ENCODE assay signal across 8 cellular contexts in genomic region chr3:108552267-108553159, GRCh38. TPM values are rescaled to one million over a fixed set of nuclear protein-coding genes. Genes with fewer than 3 reads are reported as not detected.
DNase-seq lines count a peak whose midpoint lies in the region; ATAC-seq, FAIRE-seq and TF ChIP-seq lines count a peak whose summit lies in the region.

No MANE protein-coding gene starts in this region.

- intact Hi-C loops in PC-3 (cut with micrococcal nuclease) = loop anchor here (1.0 to 10.0 kb wide), 5 partner anchors 63 to 1318 kb away; no protein-coding TSS in a partner anchor

- no peaks in the 10 kb centered on the region for H3K9me3 Mint-ChIP-seq in effector memory CD8-positive, alpha-beta T cell

- TF ChIP-seq RAD21 in A549 (conservative IDR thresholded peaks at IDR 0.05 in 1 of 2, IDR thresholded peaks at IDR 0.05 in 1 of 2) = peak; percentile 55 to 69
- TF ChIP-seq RAD21 in Ishikawa (IDR thresholded peaks at IDR 0.05; ENCODE audit: low read depth) = peak; percentile 42

- peaks cover 7% of the 10 kb centered on the region in 2 donors for H3K4me1 Mint-ChIP-seq in effector memory CD8-positive, alpha-beta T cell (ENCODE audit: low read depth in 2 of 2)

- TF ChIP-seq EP300 in A549 (IDR thresholded peaks at IDR 0.05) = no peak
- TF ChIP-seq EP300 in Ishikawa (IDR thresholded peaks at IDR 0.05; ENCODE audit: borderline replicate concordance) = no peak

- POLR2A ChIA-PET in A549 (lab: Yijun Ruan, JAX) (interaction anchor here (0.6 to 1.0 kb wide), 2 partner anchors 37 to 38 kb away, joined by 3 to 4 read pairs; partner anchors contain the start of genes CIP2A and DZIP3), PC-3 (lab: Charles Lee; ENCODE audit: unreplicated experiment) (interaction anchor here (0.6 kb wide), 1 partner anchor 78 kb away, joined by 4 read pairs; no protein-coding TSS in a partner anchor)

- WGBS in A549 (ENCODE audit: missing lambda C conversion rate) = 36% methylated on average over 4 of the region's 4 CpGs

- no peaks in the 10 kb centered on the region for H3F3A ChIP-seq in PC-3 (ENCODE audit: low read length, unreplicated experiment)

- 0 out of 2 replicates have a peak, but pooled peaks cover 4% of the 10 kb centered on the region for H4K20me1 ChIP-seq in PC-3 (ENCODE audit: low read length)

- H3K27me3 ChIP-seq in PC-3 (ENCODE audit: low read length) = no peaks in the 10 kb centered on the region

- BruUV-seq in PC-3 (replicated peaks; lab: Mats Ljungman, UMichigan) = no TSS peak

- peak overlapping the region in 1 of 2 donors; percentile 10 for H3K4me3 Mint-ChIP-seq in effector memory CD8-positive, alpha-beta T cell

- H3K9me2 ChIP-seq in PC-3 (replicated peaks; ENCODE audit: low read length) = no peaks in the 10 kb centered on the region

- TF ChIP-seq CTCF in A549 (IDR thresholded peaks at IDR 0.05) (peak; percentile 75), PC-3 (conservative IDR thresholded peaks at IDR 0.05; ENCODE audit: low read depth, low read length) (peak; percentile 77)

- H3K4me1 ChIP-seq in A549 = peaks cover 40% of the 10 kb centered on the region
- H3K4me1 ChIP-seq in PC-3 (ENCODE audit: insufficient read depth, low read length) = peaks cover 38% of the 10 kb centered on the region

- CTCF ChIA-PET in A549 (lab: Yijun Ruan, JAX) (interaction anchor here (0.7 to 5.9 kb wide), 26 partner anchors 10 to 1319 kb away, joined by 3 to 96 read pairs (median 4); no protein-coding TSS in a partner anchor), PC-3 (lab: Charles Lee) (interaction anchor here (0.6 to 1.3 kb wide), 6 partner anchors 37 to 1317 kb away, joined by 3 to 7 read pairs (median 3); partner anchors contain the start of gene CIP2A)

- H3K4me2 ChIP-seq in A549 = no peak overlapping the region
- H3K4me2 ChIP-seq in PC-3 (ENCODE audit: low read length) = no peak overlapping the region

- H3K36me3 Mint-ChIP-seq in effector memory CD8-positive, alpha-beta T cell (ENCODE audit: insufficient read depth) = no peaks in the 10 kb centered on the region

- ATAC-seq in A549 (peak; percentile 62 to 79; a peak in 4 of 6 replicates), PC-3 (no peak), HG03457 (IDR thresholded peaks at IDR 0.05; ENCODE audit: unreplicated experiment) (no peak), HG03139 (IDR thresholded peaks at IDR 0.05; ENCODE audit: unreplicated experiment) (no peak)
- peak; percentile 67 for ATAC-seq in effector memory CD8-positive, alpha-beta T cell (replicated peaks)

- DNase-seq in A549 (ENCODE audit: low read depth in 1 of 2, low spot score in 1 of 2) (peak; percentile 9 to 53), GM12892 (ENCODE audit: insufficient read length) (no peak), PC-3 (peak; percentile 76), midbrain (lab: John Stamatoyannopoulos, UW) (peak; percentile 69)
- peak; percentile 9 to 28 (median 25) for DNase-seq in effector memory CD8-positive, alpha-beta T cell

- H3K36me3 ChIP-seq in PC-3 (ENCODE audit: low read depth, low read length) = peaks cover 42% of the 10 kb centered on the region

- H3K27me3 Mint-ChIP-seq in effector memory CD8-positive, alpha-beta T cell = no peaks in the 10 kb centered on the region

- no peak for TF ChIP-seq POLR2A in A549 (IDR thresholded peaks at IDR 0.05; ENCODE audit: low read length)
- TF ChIP-seq POLR2A in GM12892 (IDR thresholded peaks at IDR 0.05; ENCODE audit: low read depth, low read length) = no peak

- FAIRE-seq in A549 (lab: Jason Lieb, UNC) (peak; percentile 36), GM12892 (lab: Jason Lieb, UNC) (peak; percentile 76)

- no peak overlapping the region for H2AFZ ChIP-seq in PC-3 (ENCODE audit: low read length)

- peak overlapping the region in 1 of 2 donors; percentile 6 for H3K27ac Mint-ChIP-seq in effector memory CD8-positive, alpha-beta T cell

- H3K27ac ChIP-seq in A549 = no peak overlapping the region
- no peak overlapping the region for H3K27ac ChIP-seq in PC-3 (ENCODE audit: low read length)

- H3K9me3 ChIP-seq in A549 (no peaks in the 10 kb centered on the region), PC-3 (ENCODE audit: low read length) (no peaks in the 10 kb centered on the region)

- H3K9ac ChIP-seq in PC-3 (ENCODE audit: low read length) = no peak overlapping the region

- no peaks in the 10 kb centered on the region for H3K79me2 ChIP-seq in PC-3 (ENCODE audit: low read length)

- H3K4me3 ChIP-seq in A549 = no peak overlapping the region
- no peak overlapping the region for H3K4me3 ChIP-seq in PC-3 (ENCODE audit: low read length)

TF ChIP-seq in A549, 52 proteins besides CTCF, POLR2A, EP300 and RAD21:
- no peak for TF ChIP-seq NR3C1 (IDR thresholded peaks at IDR 0.05)
- TF ChIP-seq SMC3 (IDR thresholded peaks at IDR 0.05) = peak; percentile 71; the same call in 2 of the 3 replicates

TF ChIP-seq in Ishikawa, 13 proteins besides CTCF, POLR2A, EP300 and RAD21:
- no peak for TF ChIP-seq ZBTB7A (IDR thresholded peaks at IDR 0.05; ENCODE audit: low read depth)
- TF ChIP-seq FOXM1 (IDR thresholded peaks at IDR 0.05; ENCODE audit: borderline replicate concordance, low read depth) = no peak
- TF ChIP-seq, protein P1, sequence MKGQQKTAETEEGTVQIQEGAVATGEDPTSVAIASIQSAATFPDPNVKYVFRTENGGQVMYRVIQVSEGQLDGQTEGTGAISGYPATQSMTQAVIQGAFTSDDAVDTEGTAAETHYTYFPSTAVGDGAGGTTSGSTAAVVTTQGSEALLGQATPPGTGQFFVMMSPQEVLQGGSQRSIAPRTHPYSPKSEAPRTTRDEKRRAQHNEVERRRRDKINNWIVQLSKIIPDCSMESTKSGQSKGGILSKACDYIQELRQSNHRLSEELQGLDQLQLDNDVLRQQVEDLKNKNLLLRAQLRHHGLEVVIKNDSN (IDR thresholded peaks at IDR 0.05) = no peak

RNA-seq across cellular contexts. Expression of gene CIP2A, which starts 36.7 kb away (rescaled TPM):
- polyA plus RNA-seq in A549 (2011; rRNA removed) (31.8 and 32.6 TPM in 2 replicates), A549 (2017; fragmentation: RNase III; extraction: RNeasy Plus Mini Kit Qiagen cat#74134 plus additional on column Dnase treatment) (29.3 to 33.0 TPM (median 30.7 TPM) in 3 replicates)
- 21.1 and 22.9 TPM in 2 replicates for polyA plus RNA-seq in A549 (2012; cell fraction: cytosol; rRNA removed)
- polyA plus RNA-seq in A549 (2012; cell fraction: nucleus; rRNA removed) = 10.1 and 10.3 TPM in 2 replicates
- polyA minus RNA-seq in A549 (2011; rRNA and poly(A)+ RNA removed) = 34.4 and 59.2 TPM in 2 replicates
- polyA plus RNA-seq in GM12892 (2012; ENCODE audit: missing spikeins) = 13.5 TPM
- total RNA-seq in PC-3 (2014; rRNA removed) = 47.9 and 52.4 TPM in 2 replicates

RNA-seq across cellular contexts. Expression of gene DZIP3, which starts 37.0 kb away (rescaled TPM):
- 15.6 and 22.2 TPM in 2 replicates for polyA plus RNA-seq in A549 (2011; rRNA removed)
- polyA plus RNA-seq in A549 (2012; cell fraction: cytosol; rRNA removed) = 3.0 and 3.1 TPM in 2 replicates
- 4.4 and 6.0 TPM in 2 replicates for polyA plus RNA-seq in A549 (2012; cell fraction: nucleus; rRNA removed)
- polyA plus RNA-seq in A549 (2017; fragmentation: RNase III; extraction: RNeasy Plus Mini Kit Qiagen cat#74134 plus additional on column Dnase treatment) = 8.1 to 10.1 TPM (median 9.1 TPM) in 3 replicates
- 6.7 and 8.3 TPM in 2 replicates for polyA minus RNA-seq in A549 (2011; rRNA and poly(A)+ RNA removed)
- 11.7 TPM for polyA plus RNA-seq in GM12892 (2012; ENCODE audit: missing spikeins)
- total RNA-seq in PC-3 (2014; rRNA removed) = 5.1 and 7.3 TPM in 2 replicates

RNA-seq across cellular contexts. Expression of gene MYH15, which starts 42.1 kb away (rescaled TPM):
- polyA plus RNA-seq in A549 (2011; rRNA removed) (0.29 and 0.39 TPM in 2 replicates), A549 (2017; fragmentation: RNase III; extraction: RNeasy Plus Mini Kit Qiagen cat#74134 plus additional on column Dnase treatment) (0.81 to 2.4 TPM (median 1.7 TPM) in 3 replicates)
- 0.01 and 0.04 TPM in 2 replicates for polyA plus RNA-seq in A549 (2012; cell fraction: cytosol; rRNA removed)
- 0.06 and 0.12 TPM in 2 replicates for polyA plus RNA-seq in A549 (2012; cell fraction: nucleus; rRNA removed)
- polyA minus RNA-seq in A549 (2011; rRNA and poly(A)+ RNA removed) = 0.17 and 0.19 TPM in 2 replicates
- 0.08 TPM for polyA plus RNA-seq in GM12892 (2012; ENCODE audit: missing spikeins)
- 2.4 and 2.8 TPM in 2 replicates for total RNA-seq in PC-3 (2014; rRNA removed)

Comparison
In these comparisons a context has a peak if more than half of its experiments do, and no peak if none do; other contexts are left out.
1. ATAC-seq: peak in A549 (2 of 2) and effector memory CD8-positive, alpha-beta T cell (single experiment); none in PC-3 (single experiment), HG03457 (single experiment) and HG03139 (single experiment).